ENCODE assay signal across 8 cellular contexts in genomic region chr18:26091047-26091630, GRCh38. TPM values are rescaled to one million over a fixed set of nuclear protein-coding genes. Genes with fewer than 3 reads are reported as not detected.
A peak's percentile ranks its signal among the peaks of the same experiment; 100 is the strongest.
DNase-seq lines count a peak whose midpoint lies in the region; ATAC-seq and TF ChIP-seq lines count a peak whose summit lies in the region.

No MANE protein-coding gene starts in this region.

- peaks cover 15% of the 10 kb centered on the region for H3K4me1 ChIP-seq in GM23248 (ENCODE audit: insufficient read depth)

- H3K4me3 ChIP-seq in GM23248, result peak overlapping the region; percentile 91
- H3K4me3 ChIP-seq in foreskin fibroblast (ENCODE audit: low read depth in 1 of 2, low read length in 2 of 2), result peak overlapping the region; percentile 86 to 96

- H3K79me2 ChIP-seq in GM23248 (ENCODE audit: insufficient read depth), result peaks cover 38% of the 10 kb centered on the region

- no peaks in the 10 kb centered on the region for H3K27me3 ChIP-seq in GM23248 (replicated peaks; ENCODE audit: insufficient read depth)

- no peaks in the 10 kb centered on the region for H3K9me2 ChIP-seq in GM23248 (ENCODE audit: insufficient read depth)

- peak overlapping the region; percentile 96 for H3K27ac ChIP-seq in GM23248

- H3K4me2 ChIP-seq in GM23248 (ENCODE audit: unreplicated experiment), result peak overlapping the region; percentile 63

- H3K9me3 ChIP-seq in GM23248 (ENCODE audit: low read depth), result no peaks in the 10 kb centered on the region

- intact Hi-C loops in posterior vena cava (cut with DNase I), result no loop called here

- DNase-seq in NCI-H1417 (lab: John Stamatoyannopoulos, UW) (peak in 2 of 3 experiments; percentile 58 to 95), NCI-H1417 treated with DMSO at 0.1 percent for 48 hours (lab: John Stamatoyannopoulos, UW) (no peak), GM23248 (peak; percentile 90), KG1 (lab: John Stamatoyannopoulos, UW) (peak; percentile 81), foreskin fibroblast (no peak), posterior vena cava (ENCODE audit: low spot score) (peak; percentile 90), DMS79 treated with DMSO at 0.1 percent for 48 hours (lab: John Stamatoyannopoulos, UW) (no peak)

- peak; percentile 39 to 42 for ATAC-seq in activated CD4-positive, CD25-positive, alpha-beta regulatory T cell treated with anti-CD3 and anti-CD28 coated beads, Interleukin-2, amount 50 U/mL, for 24 hours

- peak overlapping the region; percentile 97 for H3K9ac ChIP-seq in GM23248

- no peak for TF ChIP-seq CTCF in foreskin fibroblast (IDR thresholded peaks at IDR 0.05; ENCODE audit: low read depth, low read length)

- H2AFZ ChIP-seq in GM23248, result peak overlapping the region; percentile 90

- in situ Hi-C loops in GM23248 (cut with MboI), result no loop called here

- peaks cover 10% of the 10 kb centered on the region for H3K36me3 ChIP-seq in GM23248 (ENCODE audit: low read depth)

- peaks cover 14% of the 10 kb centered on the region for H3F3A ChIP-seq in GM23248 (ENCODE audit: insufficient read depth)

- H4K20me1 ChIP-seq in GM23248 (ENCODE audit: insufficient read depth), result no peaks in the 10 kb centered on the region

- WGBS in GM23248 (ENCODE audit: low coverage in 1 of 2, low lambda C conversion rate in 2 of 2, missing lambda C conversion rate in 2 of 2), 2 experiments, result 3% methylated on average over 29 of the region's 29 CpGs

RNA-seq across cellular contexts. Expression of gene SS18, which starts 0.7 kb away (rescaled TPM):
- 125 and 131 TPM in 2 replicates for total RNA-seq in GM23248 (2014; rRNA removed; shearing (Covaris generic))
- polyA plus RNA-seq in GM23248 (2016; fragmentation: Nextera tagmentation; extraction: Ambion mirVana), result 67.7 and 73.1 TPM in 2 replicates
- 10 to 100 TPM; 61.4 to 64.3 TPM for total RNA-seq in posterior vena cava

RNA-seq across cellular contexts. Expression of gene PSMA8, which starts 42.5 kb away (rescaled TPM):
- not detected in 2 replicates for total RNA-seq in GM23248 (2014; rRNA removed; shearing (Covaris generic))
- not detected in 2 replicates for polyA plus RNA-seq in GM23248 (2016; fragmentation: Nextera tagmentation; extraction: Ambion mirVana)
- not detected for total RNA-seq in posterior vena cava

Comparison
In these comparisons a context has a peak if more than half of its experiments do, and no peak if none do; other contexts are left out.
1. DNase-seq: peak in NCI-H1417 (2 of 3), GM23248 (single experiment), KG1 (single experiment) and posterior vena cava (single experiment); none in NCI-H1417 treated with DMSO at 0.1 percent for 48 hours (single experiment), foreskin fibroblast (0 of 2) and DMS79 treated with DMSO at 0.1 percent for 48 hours (single experiment).